In the genomic region with DNA sequence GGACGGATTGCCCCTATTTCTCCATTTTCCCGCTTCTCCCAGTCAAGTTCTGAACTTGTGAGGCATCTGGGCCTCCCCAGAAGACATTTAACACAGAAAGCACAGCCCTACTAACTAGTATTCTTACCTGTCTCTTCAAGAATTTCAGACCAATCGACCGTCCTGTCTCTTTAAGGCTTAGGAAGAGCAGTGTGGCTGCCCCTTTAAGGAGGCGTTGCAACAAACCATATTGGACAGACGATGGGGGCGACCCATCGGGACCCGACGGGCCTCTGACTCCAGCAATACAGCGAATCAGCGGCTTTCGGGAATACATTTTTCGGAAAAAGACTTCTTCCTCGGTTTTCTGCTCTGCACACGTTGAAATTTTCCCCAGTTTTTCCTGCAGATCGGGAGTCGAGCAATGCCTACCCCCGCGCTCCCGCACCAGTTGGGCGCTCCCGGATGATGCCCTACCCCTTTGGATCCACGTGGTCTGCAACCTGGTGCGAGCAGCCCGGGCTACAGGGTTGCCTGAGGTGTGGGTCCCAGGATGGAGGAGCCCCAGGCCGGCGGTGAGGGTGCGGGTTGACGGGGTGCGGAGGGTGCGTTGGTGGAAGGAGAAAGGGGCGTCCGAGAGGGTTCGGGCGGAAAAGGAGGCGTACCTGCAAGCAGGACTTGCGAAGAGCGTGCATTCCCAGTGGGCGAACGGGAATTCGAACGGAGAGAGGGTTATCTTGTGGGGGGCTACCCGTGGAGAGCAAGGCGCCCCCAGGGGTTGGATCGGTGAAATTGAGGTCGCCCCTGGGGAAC, we compare ENCODE assay signal across 8 cellular contexts. TPM values are rescaled to one million over a fixed set of nuclear protein-coding genes. Genes with fewer than 3 reads are reported as not detected.
DNase-seq lines count a peak whose midpoint lies in the region; ATAC-seq and TF ChIP-seq lines count a peak whose summit lies in the region.

A gene with protein sequence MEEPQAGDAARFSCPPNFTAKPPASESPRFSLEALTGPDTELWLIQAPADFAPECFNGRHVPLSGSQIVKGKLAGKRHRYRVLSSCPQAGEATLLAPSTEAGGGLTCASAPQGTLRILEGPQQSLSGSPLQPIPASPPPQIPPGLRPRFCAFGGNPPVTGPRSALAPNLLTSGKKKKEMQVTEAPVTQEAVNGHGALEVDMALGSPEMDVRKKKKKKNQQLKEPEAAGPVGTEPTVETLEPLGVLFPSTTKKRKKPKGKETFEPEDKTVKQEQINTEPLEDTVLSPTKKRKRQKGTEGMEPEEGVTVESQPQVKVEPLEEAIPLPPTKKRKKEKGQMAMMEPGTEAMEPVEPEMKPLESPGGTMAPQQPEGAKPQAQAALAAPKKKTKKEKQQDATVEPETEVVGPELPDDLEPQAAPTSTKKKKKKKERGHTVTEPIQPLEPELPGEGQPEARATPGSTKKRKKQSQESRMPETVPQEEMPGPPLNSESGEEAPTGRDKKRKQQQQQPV (plus strand): TSS at position 480 of the 792 bp plus-strand sequence. CDS start 53 bp downstream, at position 533.

- TF ChIP-seq EP300 in gastroesophageal sphincter (IDR thresholded peaks at IDR 0.05): no peak

- TF ChIP-seq CTCF in HEK293 (tag by site-specific recombination; IDR thresholded peaks at IDR 0.05) (peak; percentile 55; the same call in 1 of the 2 replicates), gastroesophageal sphincter (IDR thresholded peaks at IDR 0.05) (no peak)

- H3K4me3 ChIP-seq in HEK293 (ENCODE audit: low read depth, low read length) (peak within 1 kb of the TSS; percentile 82), gastroesophageal sphincter (peak within 1 kb of the TSS; percentile 62 to 77)

- CTCF ChIA-PET in HEK293 (lab: Yijun Ruan, JAX): interaction anchor here (1.0 kb wide), 1 partner anchor 79 kb away, joined by 6 read pairs; no protein-coding TSS in a partner anchor
- CTCF ChIA-PET in activated naive CD4-positive, alpha-beta T cell treated with anti-CD3 and anti-CD28 coated beads, Interleukin-2, amount 10 ng/mL, durations not matched to agents 7 days and 5 days (lab: Charles Lee): interaction anchor here (1.2 kb wide), 1 partner anchor 72 kb away, joined by 3 read pairs; no protein-coding TSS in a partner anchor

- peak within 1 kb of the TSS; percentile 96 for H3K4me3 Mint-ChIP-seq in activated naive CD4-positive, alpha-beta T cell treated with anti-CD3 and anti-CD28 coated beads, Interleukin-2, amount 10 ng/mL, durations not matched to agents 7 days and 5 days

- H3K27me3 ChIP-seq in gastroesophageal sphincter: peaks cover 23% of the 10 kb centered on the region

- H3K27ac Mint-ChIP-seq in activated naive CD4-positive, alpha-beta T cell treated with anti-CD3 and anti-CD28 coated beads, Interleukin-2, amount 10 ng/mL, durations not matched to agents 7 days and 5 days: peak within 1 kb of the TSS; percentile 94

- peaks cover 44% of the 10 kb centered on the region for H3K27me3 Mint-ChIP-seq in activated naive CD4-positive, alpha-beta T cell treated with anti-CD3 and anti-CD28 coated beads, Interleukin-2, amount 10 ng/mL, durations not matched to agents 7 days and 5 days

- no peaks in the 10 kb centered on the region for H3K9me3 Mint-ChIP-seq in activated naive CD4-positive, alpha-beta T cell treated with anti-CD3 and anti-CD28 coated beads, Interleukin-2, amount 10 ng/mL, durations not matched to agents 7 days and 5 days

- TF ChIP-seq POLR2A in gastroesophageal sphincter (IDR thresholded peaks at IDR 0.05): no peak

- peaks cover 53% of the 10 kb centered on the region for H3K4me1 Mint-ChIP-seq in activated naive CD4-positive, alpha-beta T cell treated with anti-CD3 and anti-CD28 coated beads, Interleukin-2, amount 10 ng/mL, durations not matched to agents 7 days and 5 days

- H3K36me3 ChIP-seq in HEK293 (ENCODE audit: control insufficient read depth in 2 of 2, insufficient read depth in 1 of 2, low read length in 2 of 2) (peaks cover 0 to 13% of the 10 kb centered on the region in 2 experiments; a peak in 2 of 3 replicates), gastroesophageal sphincter (peaks cover 0 to 22% of the 10 kb centered on the region in 2 donors)

- POLR2A ChIA-PET in HEK293 (lab: Yijun Ruan, JAX): interaction anchor here (0.6 to 1.0 kb wide), 7 partner anchors 9 to 102 kb away, joined by 3 to 6 read pairs (median 3); a partner anchor contains a TSS

- H3K9me3 ChIP-seq in HEK293 (ENCODE audit: control insufficient read depth, insufficient read depth, low read depth, low read length) (no peaks in the 10 kb centered on the region), gastroesophageal sphincter (no peaks in the 10 kb centered on the region)

- H3K36me3 Mint-ChIP-seq in activated naive CD4-positive, alpha-beta T cell treated with anti-CD3 and anti-CD28 coated beads, Interleukin-2, amount 10 ng/mL, durations not matched to agents 7 days and 5 days: peaks cover 17% of the 10 kb centered on the region

- H3K27ac ChIP-seq in HEK293 (ENCODE audit: extremely low read depth, low read depth, low read length) (peak within 1 kb of the TSS; percentile 96), gastroesophageal sphincter (peak within 1 kb of the TSS; percentile 69 to 97 (median 93))

- DNase-seq in GM03348 (ENCODE audit: low spot score) (peak; percentile 90), NAMALWA (ENCODE audit: low spot score) (peak; percentile 94), SK-N-DZ (ENCODE audit: low spot score) (peak; percentile 91), non-pigmented ciliary epithelial cell (ENCODE audit: low read depth) (peak; percentile 43), superior temporal gyrus (ENCODE audit: extremely low spot score) (peak; percentile 97)
- peak; percentile 88 for DNase-seq in activated naive CD4-positive, alpha-beta T cell treated with anti-CD3 and anti-CD28 coated beads, Interleukin-2, amount 10 ng/mL, durations not matched to agents 7 days and 5 days

- H3K4me1 ChIP-seq in HEK293 (ENCODE audit: control insufficient read depth, insufficient read depth, low read length): 0 out of 2 replicates have a peak, but pooled peaks cover 7% of the 10 kb centered on the region
- H3K4me1 ChIP-seq in gastroesophageal sphincter: peaks cover 0 to 57% (median 15%) of the 10 kb centered on the region in 3 donors

- 3 to 4% methylated on average over 10 to 12 of the region's 47 CpGs for WGBS in gastroesophageal sphincter (ENCODE audit: low coverage in 1 of 2), 2 donors

- ATAC-seq in gastroesophageal sphincter: peak; percentile 78

TF ChIP-seq in HEK293, 187 proteins besides CTCF, POLR2A, EP300 and RAD21 (continues in another document):
- no peak for TF ChIP-seq ZNF791 (tag by site-specific recombination; IDR thresholded peaks at IDR 0.05)
- no peak for TF ChIP-seq ZNF561 (tag by site-specific recombination; IDR thresholded peaks at IDR 0.05; ENCODE audit: borderline replicate concordance)
- TF ChIP-seq, protein P1, sequence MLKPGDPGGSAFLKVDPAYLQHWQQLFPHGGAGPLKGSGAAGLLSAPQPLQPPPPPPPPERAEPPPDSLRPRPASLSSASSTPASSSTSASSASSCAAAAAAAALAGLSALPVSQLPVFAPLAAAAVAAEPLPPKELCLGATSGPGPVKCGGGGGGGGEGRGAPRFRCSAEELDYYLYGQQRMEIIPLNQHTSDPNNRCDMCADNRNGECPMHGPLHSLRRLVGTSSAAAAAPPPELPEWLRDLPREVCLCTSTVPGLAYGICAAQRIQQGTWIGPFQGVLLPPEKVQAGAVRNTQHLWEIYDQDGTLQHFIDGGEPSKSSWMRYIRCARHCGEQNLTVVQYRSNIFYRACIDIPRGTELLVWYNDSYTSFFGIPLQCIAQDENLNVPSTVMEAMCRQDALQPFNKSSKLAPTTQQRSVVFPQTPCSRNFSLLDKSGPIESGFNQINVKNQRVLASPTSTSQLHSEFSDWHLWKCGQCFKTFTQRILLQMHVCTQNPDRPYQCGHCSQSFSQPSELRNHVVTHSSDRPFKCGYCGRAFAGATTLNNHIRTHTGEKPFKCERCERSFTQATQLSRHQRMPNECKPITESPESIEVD (tag by site-specific recombination; IDR thresholded peaks at IDR 0.05): no peak
- no peak for TF ChIP-seq ZNF544 (tag by site-specific recombination; IDR thresholded peaks at IDR 0.05)
- TF ChIP-seq, protein P2, sequence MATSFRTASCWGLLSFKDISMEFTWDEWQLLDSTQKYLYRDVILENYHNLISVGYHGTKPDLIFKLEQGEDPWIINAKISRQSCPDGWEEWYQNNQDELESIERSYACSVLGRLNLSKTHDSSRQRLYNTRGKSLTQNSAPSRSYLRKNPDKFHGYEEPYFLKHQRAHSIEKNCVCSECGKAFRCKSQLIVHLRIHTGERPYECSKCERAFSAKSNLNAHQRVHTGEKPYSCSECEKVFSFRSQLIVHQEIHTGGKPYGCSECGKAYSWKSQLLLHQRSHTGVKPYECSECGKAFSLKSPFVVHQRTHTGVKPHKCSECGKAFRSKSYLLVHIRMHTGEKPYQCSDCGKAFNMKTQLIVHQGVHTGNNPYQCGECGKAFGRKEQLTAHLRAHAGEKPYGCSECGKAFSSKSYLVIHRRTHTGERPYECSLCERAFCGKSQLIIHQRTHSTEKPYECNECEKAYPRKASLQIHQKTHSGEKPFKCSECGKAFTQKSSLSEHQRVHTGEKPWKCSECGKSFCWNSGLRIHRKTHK (tag by site-specific recombination; IDR thresholded peaks at IDR 0.05): no peak
- TF ChIP-seq ZFP69B (tag by site-specific recombination; IDR thresholded peaks at IDR 0.05): peak; percentile 97
- TF ChIP-seq HOXA7 (CRISPR knock-in tag; IDR thresholded peaks at IDR 0.05; ENCODE audit: borderline replicate concordance): no peak
- no peak for TF ChIP-seq ZNF416 (tag by site-specific recombination; IDR thresholded peaks at IDR 0.05)

RNA-seq across cellular contexts. Expression of the gene that starts here (rescaled TPM):
- 13.2 and 16.8 TPM in 2 replicates for polyA plus RNA-seq in SK-N-DZ (2014; cell fraction: cytosol; rRNA removed)
- 4.0 and 7.9 TPM in 2 replicates for polyA plus RNA-seq in SK-N-DZ (2014; cell fraction: nucleus; rRNA removed)
- 10 to 100 TPM in 1 of 4 donors, 1 to 10 TPM in 3; 1.7 to 10.7 (median 5.8) TPM for total RNA-seq in gastroesophageal sphincter

Comparison
In these comparisons a context has a peak if more than half of its experiments do, and no peak if none do; other contexts are left out.
1. Peak in every context shown above with its lines: DNase-seq, ATAC-seq, H3K4me3 ChIP-seq and H3K27ac ChIP-seq.
2. DNase-seq: peak in every context shown above with its lines; median percentile 97 in superior temporal gyrus; 94 in NAMALWA; 91 in SK-N-DZ; 90 in GM03348; 88 in activated naive CD4-positive, alpha-beta T cell treated with anti-CD3 and anti-CD28 coated beads, Interleukin-2, amount 10 ng/mL, durations not matched to agents 7 days and 5 days; 43 in non-pigmented ciliary epithelial cell.